ENCODE assay signal across 1 cellular context in genomic region chr5:303381-304140, GRCh38. TPM values are rescaled to one million over a fixed set of nuclear protein-coding genes. Genes with fewer than 3 reads are reported as not detected.
"Had no signal": no experiment of that assay in that cellular context is flagged by ENCODE, and none has a peak within 500 bp of the region (broad histone marks: within the 10 kb centered on the region; RNA-seq: fewer than 3 reads in every experiment).

No MANE protein-coding gene starts in this region.

RNA-seq across cellular contexts. Expression of gene AHRR, which starts 18.0 kb away (rescaled TPM):
- total RNA-seq: ascending aorta had no signal
